36 cellular contexts compared by ENCODE assay signal in genomic region chr2:34547900-34548299, GRCh38.
"Had no signal": no experiment of that assay in that cellular context is flagged by ENCODE, and none has a peak within 500 bp of the region (broad histone marks: within the 10 kb centered on the region; RNA-seq: fewer than 3 reads in every experiment).

No MANE protein-coding gene starts in this region.

- H3K27ac ChIP-seq: brain microvascular endothelial cell, cardiac muscle cell, Peyer's patch, VCaP had no signal

- H3K36me3 ChIP-seq: brain microvascular endothelial cell, cardiac muscle cell, MG63, Peyer's patch had no signal

- H3K4me3 ChIP-seq: cardiac muscle cell, MG63, Peyer's patch had no signal

- H3K4me1 ChIP-seq: Peyer's patch had no signal

- H3K9me3 ChIP-seq: MG63, Peyer's patch had no signal

- H3K4me1 Mint-ChIP-seq: activated CD4-positive, alpha-beta memory T cell treated with anti-CD3 and anti-CD28 coated beads, Interleukin-2, amount 10 ng/mL, durations not matched to agents 7 days and 5 days; activated CD8-positive, alpha-beta memory T cell treated with anti-CD3 and anti-CD28 coated beads, Interleukin-2, amount 10 ng/mL, durations not matched to agents 7 days and 5 days; activated naive CD8-positive, alpha-beta T cell treated with anti-CD3 and anti-CD28 coated beads for 36 hours; activated T-helper 17 cell treated with anti-CD3 and anti-CD28 coated beads, Interleukin-2, amount 50 U/mL, for 72 hours; central memory CD8-positive, alpha-beta T cell had no signal

- H3K27ac Mint-ChIP-seq: activated CD4-positive, alpha-beta memory T cell treated with anti-CD3 and anti-CD28 coated beads, Interleukin-2, amount 10 ng/mL, durations not matched to agents 7 days and 5 days; activated CD8-positive, alpha-beta memory T cell treated with anti-CD3 and anti-CD28 coated beads, Interleukin-2, amount 10 ng/mL, durations not matched to agents 7 days and 5 days; activated naive CD8-positive, alpha-beta T cell treated with anti-CD3 and anti-CD28 coated beads for 36 hours; activated T-cell treated with anti-CD3 and anti-CD28 coated beads, Interleukin-2, amount 50 U/mL, for 72 hours; activated T-helper 17 cell treated with anti-CD3 and anti-CD28 coated beads, Interleukin-2, amount 50 U/mL, for 72 hours had no signal

- H3K36me3 Mint-ChIP-seq: activated CD8-positive, alpha-beta memory T cell treated with anti-CD3 and anti-CD28 coated beads, Interleukin-2, amount 10 ng/mL, durations not matched to agents 7 days and 5 days; activated naive CD8-positive, alpha-beta T cell treated with anti-CD3 and anti-CD28 coated beads for 36 hours had no signal

- H3K27me3 ChIP-seq: brain microvascular endothelial cell, cardiac muscle cell, MG63, Peyer's patch had no signal

- DNase-seq: activated CD4-positive, alpha-beta memory T cell treated with anti-CD3 and anti-CD28 coated beads, Interleukin-2, amount 10 ng/mL, durations not matched to agents 7 days and 5 days; activated CD4-positive, alpha-beta T cell treated with anti-CD3 and anti-CD28 coated beads for 1 hour; activated CD4-positive, alpha-beta T cell treated with anti-CD3 and anti-CD28 coated beads for 48 hours; activated CD4-positive, CD25-positive, alpha-beta regulatory T cell; activated CD8-positive, alpha-beta memory T cell treated with anti-CD3 and anti-CD28 coated beads for 24 hours; activated CD8-positive, alpha-beta memory T cell treated with anti-CD3 and anti-CD28 coated beads, Interleukin-2, amount 10 ng/mL, durations not matched to agents 7 days and 5 days; activated effector memory CD4-positive, alpha-beta T cell treated with anti-CD3 and anti-CD28 coated beads, Interleukin-2, amount 50 U/mL, for 16 hours; activated naive CD4-positive, alpha-beta T cell; activated naive CD4-positive, alpha-beta T cell treated with anti-CD3 and anti-CD28 coated beads, Interleukin-2, amount 50 U/mL, for 16 hours; activated naive CD8-positive, alpha-beta T cell treated with anti-CD3 and anti-CD28 coated beads for 36 hours; activated T-cell treated with anti-CD3 and anti-CD28 coated beads, Interleukin-2, amount 50 U/mL, for 1 hour; activated T-cell treated with anti-CD3 and anti-CD28 coated beads, Interleukin-2, amount 50 U/mL, for 72 hours; amniotic stem cell; brain microvascular endothelial cell; Kasumi-1; MG63; NCI-H1048; NCI-H1105 treated with DMSO at 0.1 percent for 48 hours; NCI-H1436; NCI-H1694; NCI-H1930; NCI-H2081 treated with DMSO at 0.1 percent for 48 hours; NCI-H226; NCI-H524 treated with DMSO at 0.1 percent for 48 hours; NK-92 treated with Interleukin-12 subunit alpha and Interleukin-12 subunit beta, amount 100 ng/mL, for 24 hours; PC-3; Peyer's patch; SHP77 treated with DMSO at 0.1 percent for 48 hours; SW 1271; T-helper 1 cell; T-helper 2 cell; T-helper 9 cell had no signal

- H3K27me3 Mint-ChIP-seq: activated CD4-positive, alpha-beta memory T cell treated with anti-CD3 and anti-CD28 coated beads, Interleukin-2, amount 10 ng/mL, durations not matched to agents 7 days and 5 days; activated CD8-positive, alpha-beta memory T cell treated with anti-CD3 and anti-CD28 coated beads, Interleukin-2, amount 10 ng/mL, durations not matched to agents 7 days and 5 days; activated naive CD8-positive, alpha-beta T cell treated with anti-CD3 and anti-CD28 coated beads for 36 hours; activated T-helper 17 cell treated with anti-CD3 and anti-CD28 coated beads, Interleukin-2, amount 50 U/mL, for 72 hours; central memory CD8-positive, alpha-beta T cell had no signal

- H3K4me3 Mint-ChIP-seq: activated CD4-positive, alpha-beta memory T cell treated with anti-CD3 and anti-CD28 coated beads, Interleukin-2, amount 10 ng/mL, durations not matched to agents 7 days and 5 days; activated CD8-positive, alpha-beta memory T cell treated with anti-CD3 and anti-CD28 coated beads, Interleukin-2, amount 10 ng/mL, durations not matched to agents 7 days and 5 days; activated naive CD8-positive, alpha-beta T cell treated with anti-CD3 and anti-CD28 coated beads for 36 hours; activated T-cell treated with anti-CD3 and anti-CD28 coated beads, Interleukin-2, amount 50 U/mL, for 72 hours; activated T-helper 17 cell treated with anti-CD3 and anti-CD28 coated beads, Interleukin-2, amount 50 U/mL, for 72 hours; central memory CD8-positive, alpha-beta T cell had no signal

- ATAC-seq: activated CD8-positive, alpha-beta memory T cell treated with anti-CD3 and anti-CD28 coated beads, Interleukin-2, amount 10 ng/mL, durations not matched to agents 7 days and 5 days; activated T-cell treated with anti-CD3 and anti-CD28 coated beads, Interleukin-2, amount 50 U/mL, for 72 hours; activated T-helper 17 cell treated with anti-CD3 and anti-CD28 coated beads, Interleukin-2, amount 50 U/mL, for 72 hours; PC-3 had no signal
